Comparison of ENCODE assay signal across 1 cellular context in the genomic region with DNA sequence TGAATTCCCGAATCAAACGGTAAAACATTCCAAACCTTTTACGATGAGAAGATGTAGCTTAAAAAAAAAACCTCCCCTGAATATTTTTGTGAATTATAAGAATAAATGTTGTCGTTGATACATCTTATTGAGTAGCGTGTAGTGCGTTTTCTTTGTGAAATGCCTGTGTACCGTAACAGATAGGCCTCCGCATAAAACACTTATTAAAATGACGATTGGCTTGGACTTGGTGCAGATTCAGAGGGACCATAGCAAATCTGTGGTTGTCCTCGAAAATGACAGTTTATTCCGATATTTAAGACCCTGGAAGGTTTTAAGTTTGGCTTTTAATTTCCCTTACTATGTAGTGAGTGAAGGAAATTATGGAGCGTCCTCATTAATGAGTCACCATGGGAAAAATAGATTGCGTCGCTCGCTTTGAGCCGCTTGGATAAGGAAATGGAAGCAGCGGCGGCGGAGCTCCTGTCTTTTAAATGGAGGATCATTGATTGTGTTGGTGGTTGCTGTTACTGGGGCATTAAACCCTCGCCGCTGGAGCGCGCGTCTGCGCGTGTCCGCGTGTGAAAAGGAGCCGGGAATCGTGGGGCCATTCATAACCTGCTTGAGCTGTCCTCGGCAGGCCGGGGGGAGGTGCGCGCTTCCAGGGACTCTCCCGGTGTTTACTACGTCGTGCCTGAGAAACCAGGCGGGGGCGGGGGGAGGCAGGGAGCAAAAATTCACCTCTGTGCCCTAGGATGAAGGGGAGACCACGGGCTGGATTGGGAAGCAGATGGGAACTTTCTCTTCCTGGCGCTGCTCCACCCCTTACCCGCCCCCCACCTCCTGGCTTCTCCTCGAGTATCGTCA.
A peak's percentile ranks its signal among the peaks of the same experiment; 100 is the strongest.
TF ChIP-seq lines count a peak whose summit lies in the region.

No MANE protein-coding gene starts in this region.

TF ChIP-seq in liver, 16 proteins besides CTCF, POLR2A, EP300 and RAD21 (continued from another document):
- TF ChIP-seq, protein P1, sequence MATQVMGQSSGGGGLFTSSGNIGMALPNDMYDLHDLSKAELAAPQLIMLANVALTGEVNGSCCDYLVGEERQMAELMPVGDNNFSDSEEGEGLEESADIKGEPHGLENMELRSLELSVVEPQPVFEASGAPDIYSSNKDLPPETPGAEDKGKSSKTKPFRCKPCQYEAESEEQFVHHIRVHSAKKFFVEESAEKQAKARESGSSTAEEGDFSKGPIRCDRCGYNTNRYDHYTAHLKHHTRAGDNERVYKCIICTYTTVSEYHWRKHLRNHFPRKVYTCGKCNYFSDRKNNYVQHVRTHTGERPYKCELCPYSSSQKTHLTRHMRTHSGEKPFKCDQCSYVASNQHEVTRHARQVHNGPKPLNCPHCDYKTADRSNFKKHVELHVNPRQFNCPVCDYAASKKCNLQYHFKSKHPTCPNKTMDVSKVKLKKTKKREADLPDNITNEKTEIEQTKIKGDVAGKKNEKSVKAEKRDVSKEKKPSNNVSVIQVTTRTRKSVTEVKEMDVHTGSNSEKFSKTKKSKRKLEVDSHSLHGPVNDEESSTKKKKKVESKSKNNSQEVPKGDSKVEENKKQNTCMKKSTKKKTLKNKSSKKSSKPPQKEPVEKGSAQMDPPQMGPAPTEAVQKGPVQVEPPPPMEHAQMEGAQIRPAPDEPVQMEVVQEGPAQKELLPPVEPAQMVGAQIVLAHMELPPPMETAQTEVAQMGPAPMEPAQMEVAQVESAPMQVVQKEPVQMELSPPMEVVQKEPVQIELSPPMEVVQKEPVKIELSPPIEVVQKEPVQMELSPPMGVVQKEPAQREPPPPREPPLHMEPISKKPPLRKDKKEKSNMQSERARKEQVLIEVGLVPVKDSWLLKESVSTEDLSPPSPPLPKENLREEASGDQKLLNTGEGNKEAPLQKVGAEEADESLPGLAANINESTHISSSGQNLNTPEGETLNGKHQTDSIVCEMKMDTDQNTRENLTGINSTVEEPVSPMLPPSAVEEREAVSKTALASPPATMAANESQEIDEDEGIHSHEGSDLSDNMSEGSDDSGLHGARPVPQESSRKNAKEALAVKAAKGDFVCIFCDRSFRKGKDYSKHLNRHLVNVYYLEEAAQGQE (IDR thresholded peaks at IDR 0.05): peak; percentile 58
- peak; percentile 33 to 47 for TF ChIP-seq RXRA (IDR thresholded peaks at IDR 0.05)
- TF ChIP-seq TAF1 (conservative IDR thresholded peaks at IDR 0.05): peak; percentile 93
- TF ChIP-seq, protein P2, sequence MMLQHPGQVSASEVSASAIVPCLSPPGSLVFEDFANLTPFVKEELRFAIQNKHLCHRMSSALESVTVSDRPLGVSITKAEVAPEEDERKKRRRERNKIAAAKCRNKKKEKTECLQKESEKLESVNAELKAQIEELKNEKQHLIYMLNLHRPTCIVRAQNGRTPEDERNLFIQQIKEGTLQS (IDR thresholded peaks at IDR 0.05): peak; percentile 29
- TF ChIP-seq FOXA2 (IDR thresholded peaks at IDR 0.05): no peak
- TF ChIP-seq GABPA (IDR thresholded peaks at IDR 0.05 in 1 of 2, conservative IDR thresholded peaks at IDR 0.05 in 1 of 2): no peak
- TF ChIP-seq HNF4A (conservative IDR thresholded peaks at IDR 0.05): no peak
- peak; percentile 43 for TF ChIP-seq SP1 (IDR thresholded peaks at IDR 0.05)
- TF ChIP-seq YY1 (IDR thresholded peaks at IDR 0.05): peak; percentile 97
- TF ChIP-seq EGR1 (IDR thresholded peaks at IDR 0.05; ENCODE audit: low read depth in 2 of 2): peak in 1 of 2 donors; percentile 49
TF ChIP-seq in liver: peak in this region for 10.
